In the genomic region with DNA sequence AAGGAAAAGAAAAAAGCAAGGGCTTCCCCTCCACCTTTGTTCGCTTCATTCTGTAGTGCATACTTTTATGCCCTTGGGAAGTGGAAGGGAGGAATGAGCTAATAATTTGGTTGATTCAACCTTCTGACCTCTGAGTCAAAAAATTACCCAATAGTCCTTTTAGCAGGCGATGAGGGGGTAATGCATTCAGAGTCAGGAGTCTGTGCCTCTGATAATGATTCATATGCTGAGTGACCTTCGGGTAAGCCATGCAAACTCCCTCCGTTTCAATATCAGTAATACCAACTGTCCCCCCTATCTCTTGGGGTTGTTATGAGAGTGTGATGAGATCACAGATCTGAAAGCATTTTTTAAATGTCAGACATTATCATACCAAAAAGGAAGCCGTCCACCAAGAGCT, we compare ENCODE assay signal across 8 cellular contexts. TPM values are rescaled to one million over a fixed set of nuclear protein-coding genes. Genes with fewer than 3 reads are reported as not detected.
A peak's percentile ranks its signal among the peaks of the same experiment; 100 is the strongest.
DNase-seq lines count a peak whose midpoint lies in the region; ATAC-seq and FAIRE-seq lines count a peak whose summit lies in the region.

No MANE protein-coding gene starts in this region.

- H3K27ac ChIP-seq in small intestine (ENCODE audit: low read depth in 1 of 2, low read length in 1 of 2), result no peak overlapping the region

- no peaks in the 10 kb centered on the region for H3K27me3 ChIP-seq in small intestine (ENCODE audit: control insufficient read depth in 2 of 2, insufficient read depth in 2 of 2, low read length in 2 of 2)

- DNase-seq in EL, result peak; percentile 87
- peak; percentile 61 for DNase-seq in fibroblast of peridontal ligament (ENCODE audit: extremely low read depth)
- DNase-seq in small intestine, result no peak
- DNase-seq in NCI-H345 treated with DMSO at 0.1 percent for 48 hours (lab: John Stamatoyannopoulos, UW; ENCODE audit: unreplicated experiment), result no peak
- no peak for DNase-seq in activated T-cell treated with anti-CD3 and anti-CD28 coated beads, Interleukin-2, amount 50 U/mL, for 48 hours
- DNase-seq in superior temporal gyrus (ENCODE audit: extremely low spot score), result no peak

- no peak for FAIRE-seq in small intestine (lab: Jason Lieb, UNC)

- no peaks in the 10 kb centered on the region for H3K36me3 ChIP-seq in small intestine (ENCODE audit: control insufficient read depth in 2 of 2, insufficient read depth in 2 of 2, low read length in 2 of 2)

- peak; percentile 95 for ATAC-seq in GM21390 (IDR thresholded peaks at IDR 0.05; ENCODE audit: unreplicated experiment)
- peak; percentile 99 for ATAC-seq in HG03521 (IDR thresholded peaks at IDR 0.05; ENCODE audit: unreplicated experiment)

- no peak overlapping the region for H3K4me3 ChIP-seq in small intestine (ENCODE audit: low read depth in 1 of 2, low read length in 2 of 2)

- no peaks in the 10 kb centered on the region for H3K4me1 ChIP-seq in small intestine (ENCODE audit: control insufficient read depth in 2 of 2, insufficient read depth in 1 of 2, low read depth in 1 of 2, low read length in 1 of 2)

- WGBS in small intestine, 3 donors, result 50 to 80% (median 57%) methylated on average over 5 of the region's 5 CpGs

- H3K9me3 ChIP-seq in small intestine (ENCODE audit: control insufficient read depth, low read depth), result no peaks in the 10 kb centered on the region

RNA-seq across cellular contexts. Expression of a gene that starts 41.6 kb away (rescaled TPM):
- polyA plus RNA-seq in small intestine, result 10 to 100 TPM in 1 of 3 donors, 1 to 10 TPM in 2; 6.2 to 19.2 (median 6.3) TPM

Comparison
In these comparisons a context has a peak if more than half of its experiments do, and no peak if none do; other contexts are left out.
1. DNase-seq: peak in EL (single experiment) and fibroblast of peridontal ligament (single experiment); none in small intestine (single experiment), NCI-H345 treated with DMSO at 0.1 percent for 48 hours (single experiment), activated T-cell treated with anti-CD3 and anti-CD28 coated beads, Interleukin-2, amount 50 U/mL, for 48 hours (0 of 2) and superior temporal gyrus (single experiment).